ENCODE assay signal across 1 cellular context in genomic region chr6:76703786-76704185, GRCh38.
TF ChIP-seq lines count a peak whose summit lies in the region.

No MANE protein-coding gene starts in this region.

TF ChIP-seq in HepG2, 621 proteins besides CTCF, POLR2A, EP300 and RAD21 (continued from another document):
- TF ChIP-seq ZBED4 (CRISPR knock-in tag; IDR thresholded peaks at IDR 0.05; ENCODE audit: borderline replicate concordance) (no peak), ZNF362 (CRISPR knock-in tag; IDR thresholded peaks at IDR 0.05; ENCODE audit: borderline replicate concordance) (no peak)
